8 cellular contexts compared by ENCODE assay signal in the genomic region with DNA sequence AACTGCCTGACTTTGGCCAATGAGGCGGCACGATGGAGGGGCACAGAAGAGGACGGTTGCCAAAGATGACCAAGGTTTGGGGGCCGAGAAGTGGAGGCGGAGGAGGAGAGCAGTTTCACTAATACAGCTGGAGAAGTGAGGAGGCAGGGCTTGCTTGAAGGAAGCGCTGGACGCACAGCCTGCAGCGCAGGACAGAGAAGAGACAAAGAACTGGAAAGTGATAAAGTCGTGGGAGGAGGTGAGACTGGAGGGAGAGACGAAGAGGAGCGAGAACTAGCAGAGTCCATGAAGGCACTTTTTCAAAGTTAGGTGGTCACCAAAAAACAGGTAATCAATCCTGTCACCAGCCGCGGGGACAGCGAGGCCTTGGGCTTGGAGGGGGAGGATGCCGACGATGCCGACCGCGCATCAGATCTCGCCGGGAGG. TPM values are rescaled to one million over a fixed set of nuclear protein-coding genes. Genes with fewer than 3 reads are reported as not detected.
DNase-seq lines count a peak whose midpoint lies in the region; ATAC-seq and TF ChIP-seq lines count a peak whose summit lies in the region.

No MANE protein-coding gene starts in this region.

- peaks cover 31% of the 10 kb centered on the region for H3K4me1 ChIP-seq in DND-41 (ENCODE audit: insufficient read depth, low read length)
- peaks cover 0 to 6% (median 3%) of the 10 kb centered on the region in 4 donors for H3K4me1 ChIP-seq in Peyer's patch

- H3K27me3 ChIP-seq in DND-41 (ENCODE audit: insufficient read depth, low read length, poor library complexity) = no peaks in the 10 kb centered on the region
- H3K27me3 ChIP-seq in Peyer's patch = no peaks in the 10 kb centered on the region
- no peaks in the 10 kb centered on the region for H3K27me3 ChIP-seq in neural cell (ENCODE audit: insufficient read depth, low read depth, low read length)

- H4K20me1 ChIP-seq in DND-41 (ENCODE audit: insufficient read depth, low read length) = peaks cover 22% of the 10 kb centered on the region
- H4K20me1 ChIP-seq in neural cell (ENCODE audit: insufficient read depth) = no peaks in the 10 kb centered on the region

- H3K36me3 ChIP-seq in DND-41 (ENCODE audit: insufficient read depth, low read length) (peaks cover 33% of the 10 kb centered on the region), Peyer's patch (no peaks in the 10 kb centered on the region), neural cell (ENCODE audit: insufficient read depth, low read length) (no peaks in the 10 kb centered on the region)

- TF ChIP-seq POLR2A in Peyer's patch (IDR thresholded peaks at IDR 0.05) = no peak

- H3K9ac ChIP-seq in DND-41 (ENCODE audit: low read depth, low read length) (peak overlapping the region; percentile 68), neural cell (ENCODE audit: low read length) (peak overlapping the region; percentile 55)

- DNase-seq in DND-41 (no peak), Peyer's patch (no peak), epithelial cell of proximal tubule (ENCODE audit: low read depth) (no peak), NCI-H345 treated with DMSO at 0.1 percent for 48 hours (lab: John Stamatoyannopoulos, UW; ENCODE audit: unreplicated experiment) (no peak)
- no peak for DNase-seq in central memory CD4-positive, alpha-beta T cell

- H2AFZ ChIP-seq in DND-41 (ENCODE audit: low read depth, low read length) (peak overlapping the region; percentile 98), neural cell (ENCODE audit: low read depth, low read length) (peak overlapping the region; percentile 84)

- H3K9me3 ChIP-seq in DND-41 (ENCODE audit: insufficient read depth, low read length, severe bottlenecking) = no peaks in the 10 kb centered on the region
- H3K9me3 ChIP-seq in Peyer's patch = no peaks in the 10 kb centered on the region
- no peaks in the 10 kb centered on the region for H3K9me3 ChIP-seq in neural cell (ENCODE audit: low read length)

- TF ChIP-seq CTCF in DND-41 (IDR thresholded peaks at IDR 0.05; ENCODE audit: borderline replicate concordance, extremely low read depth, low read length, poor library complexity, severe bottlenecking) = no peak
- TF ChIP-seq CTCF in Peyer's patch (IDR thresholded peaks at IDR 0.05) = no peak
- TF ChIP-seq CTCF in epithelial cell of proximal tubule (conservative IDR thresholded peaks at IDR 0.05; ENCODE audit: low read depth, low read length) = no peak
- no peak for TF ChIP-seq CTCF in neural cell (IDR thresholded peaks at IDR 0.05; ENCODE audit: poor library complexity, severe bottlenecking)

- H3K4me2 ChIP-seq in DND-41 (ENCODE audit: insufficient read depth, low read length) = peak overlapping the region; percentile 81
- H3K4me2 ChIP-seq in neural cell (ENCODE audit: low read length) = peak overlapping the region; percentile 48

- H3K4me3 ChIP-seq in DND-41 (ENCODE audit: low read depth in 1 of 2, low read length in 2 of 2) (peak overlapping the region; percentile 86 to 96; a peak in 3 of 4 replicates), Peyer's patch (peak overlapping the region; percentile 76 to 89 (median 86)), epithelial cell of proximal tubule (ENCODE audit: low read depth, low read length) (peak overlapping the region; percentile 95), neural cell (ENCODE audit: low read length) (peak overlapping the region; percentile 74)

- H3K79me2 ChIP-seq in DND-41 (ENCODE audit: insufficient read depth, low read length) (peaks cover 43% of the 10 kb centered on the region), neural cell (replicated peaks; ENCODE audit: insufficient read depth, low read length) (no peaks in the 10 kb centered on the region)

- ATAC-seq in DND-41 (ENCODE audit: insufficient read depth, low read depth) (peak; percentile 1; the same call in 2 of the 3 replicates), GM21737 (IDR thresholded peaks at IDR 0.05; ENCODE audit: unreplicated experiment) (peak; percentile 8), HG02763 (IDR thresholded peaks at IDR 0.05; ENCODE audit: unreplicated experiment) (no peak)

- no peak for TF ChIP-seq RAD21 in neural cell (conservative IDR thresholded peaks at IDR 0.05)

- H3F3A ChIP-seq in neural cell (ENCODE audit: insufficient read depth, low read length, poor library complexity, severe bottlenecking) = no peaks in the 10 kb centered on the region

- no peak for TF ChIP-seq EP300 in neural cell (conservative IDR thresholded peaks at IDR 0.05; ENCODE audit: poor library complexity, severe bottlenecking)

- H3K9me2 ChIP-seq in neural cell (ENCODE audit: insufficient read depth, low read length) = no peaks in the 10 kb centered on the region

- H3K27ac ChIP-seq in DND-41 (ENCODE audit: low read length) (peak overlapping the region; percentile 85), Peyer's patch (peak overlapping the region in 2 of 4 donors; percentile 70 to 87), neural cell (ENCODE audit: low read length) (no peak overlapping the region)

TF ChIP-seq in neural cell, 6 proteins besides CTCF, POLR2A, EP300 and RAD21:
- TF ChIP-seq EZH2 (IDR thresholded peaks at IDR 0.05; ENCODE audit: borderline replicate concordance, insufficient read depth, low read length, poor library complexity, severe bottlenecking) (no peak), TAF1 (IDR thresholded peaks at IDR 0.05; ENCODE audit: low read depth) (no peak), POLR2AphosphoS5 (IDR thresholded peaks at IDR 0.05) (no peak), MXI1 (conservative IDR thresholded peaks at IDR 0.05; ENCODE audit: poor library complexity, severe bottlenecking) (no peak), SMC3 (conservative IDR thresholded peaks at IDR 0.05; ENCODE audit: poor library complexity) (no peak), REST (IDR thresholded peaks at IDR 0.05; ENCODE audit: borderline replicate concordance) (no peak)
TF ChIP-seq in neural cell: peak in this region for 0.

RNA-seq across cellular contexts. Expression of gene PACC1, which starts 0.8 kb away (rescaled TPM):
- total RNA-seq in Peyer's patch = 1 to 10 TPM; 1.6 to 7.4 (median 3.0) TPM
- 12.9 and 17.7 TPM in 2 replicates for total RNA-seq in epithelial cell of proximal tubule
- polyA plus RNA-seq in neural cell = 33.3 and 39.8 TPM in 2 replicates
- polyA minus RNA-seq in neural cell = 16.9 and 19.5 TPM in 2 replicates

RNA-seq across cellular contexts. Expression of gene NENF, which starts 18.8 kb away (rescaled TPM):
- total RNA-seq in Peyer's patch = 10 to 100 TPM; 28.2 to 61.9 (median 34.2) TPM
- 78.7 and 115 TPM in 2 replicates for total RNA-seq in epithelial cell of proximal tubule
- polyA plus RNA-seq in neural cell = 4.8 and 7.9 TPM in 2 replicates
- 1.2 and 2.9 TPM in 2 replicates for polyA minus RNA-seq in neural cell
